ENCODE assay signal across 13 cellular contexts in genomic region chr13:52009985-52010384, GRCh38. TPM values are rescaled to one million over a fixed set of nuclear protein-coding genes. Genes with fewer than 3 reads are reported as not detected.
A peak's percentile ranks its signal among the peaks of the same experiment; 100 is the strongest.
DNase-seq lines count a peak whose midpoint lies in the region; ATAC-seq and TF ChIP-seq lines count a peak whose summit lies in the region.
"Had no signal": no experiment of that assay in that cellular context is flagged by ENCODE, and none has a peak within 500 bp of the region (broad histone marks: within the 10 kb centered on the region; RNA-seq: fewer than 3 reads in every experiment).

No MANE protein-coding gene starts in this region.

- H3K36me3 ChIP-seq in neuronal stem cell (replicated peaks in 1 of 2; ENCODE audit: control insufficient read depth in 2 of 2, insufficient read depth in 2 of 2, low read length in 2 of 2), result peaks cover 0 to 3% of the 10 kb centered on the region in 2 donors
- H3K36me3 ChIP-seq: right atrium auricular region had no signal

- H3K4me1 ChIP-seq in neuronal stem cell (ENCODE audit: control insufficient read depth in 2 of 2, insufficient read depth in 1 of 2, low read depth in 1 of 2, low read length in 2 of 2), result no peaks in the 10 kb centered on the region

- no peak overlapping the region for H4K91ac ChIP-seq in neuronal stem cell (ENCODE audit: low read depth, low read length, poor library complexity)

- no peak overlapping the region for H3K9ac ChIP-seq in neuronal stem cell (ENCODE audit: low read depth, low read length, poor library complexity)

- H2AK5ac ChIP-seq in neuronal stem cell (ENCODE audit: low read depth, low read length), result no peak overlapping the region

- H3K27me3 ChIP-seq in neuronal stem cell (ENCODE audit: control insufficient read depth in 3 of 3, insufficient read depth in 3 of 3, low read depth in 1 of 3, low read length in 3 of 3), result peaks cover 2 to 54% (median 7%) of the 10 kb centered on the region in 3 experiments
- H3K27me3 ChIP-seq: right atrium auricular region had no signal

- H3K9me3 ChIP-seq in T-helper 17 cell (ENCODE audit: control insufficient read depth, low read length, poor library complexity, severe bottlenecking) (no peaks in the 10 kb centered on the region), neuronal stem cell (replicated peaks in 1 of 2; ENCODE audit: control insufficient read depth in 2 of 2, insufficient read depth in 1 of 2, low read depth in 1 of 2, low read length in 2 of 2) (no peaks in the 10 kb centered on the region)
- H3K9me3 ChIP-seq: right atrium auricular region had no signal

- H3K79me1 ChIP-seq in neuronal stem cell (ENCODE audit: low read depth, low read length), result no peaks in the 10 kb centered on the region

- no peaks in the 10 kb centered on the region for H3K36me3 Mint-ChIP-seq in activated CD8-positive, alpha-beta memory T cell treated with anti-CD3 and anti-CD28 coated beads, Interleukin-2, amount 10 ng/mL, durations not matched to agents 7 days and 5 days
- H3K36me3 Mint-ChIP-seq in T-helper 17 cell (ENCODE audit: low read depth) (peaks cover 7% of the 10 kb centered on the region), immature natural killer cell (no peaks in the 10 kb centered on the region), progenitor cell of endocrine pancreas (ENCODE audit: insufficient read depth) (peaks cover 12% of the 10 kb centered on the region)

- no peak overlapping the region for H3K14ac ChIP-seq in neuronal stem cell (ENCODE audit: low read length)

- H3K27ac Mint-ChIP-seq in activated CD8-positive, alpha-beta memory T cell treated with anti-CD3 and anti-CD28 coated beads, Interleukin-2, amount 10 ng/mL, durations not matched to agents 7 days and 5 days, result no peak overlapping the region
- H3K27ac Mint-ChIP-seq in T-helper 17 cell (no peak overlapping the region), immature natural killer cell (no peak overlapping the region), progenitor cell of endocrine pancreas (peak overlapping the region; percentile 26)
- H3K27ac Mint-ChIP-seq: activated CD4-positive, alpha-beta T cell treated with anti-CD3 and anti-CD28 coated beads for 36 hours had no signal

- no peak overlapping the region for H2BK5ac ChIP-seq in neuronal stem cell (ENCODE audit: low read length)

- CTCF ChIA-PET in activated CD8-positive, alpha-beta memory T cell treated with anti-CD3 and anti-CD28 coated beads, Interleukin-2, amount 10 ng/mL, durations not matched to agents 7 days and 5 days (lab: Charles Lee), result interaction anchor here (1.1 kb wide), 1 partner anchor 118 kb away, joined by 3 read pairs; no protein-coding TSS in a partner anchor

- H3K18ac ChIP-seq in neuronal stem cell (ENCODE audit: low read length), result no peak overlapping the region

- ATAC-seq in activated CD8-positive, alpha-beta memory T cell treated with anti-CD3 and anti-CD28 coated beads, Interleukin-2, amount 10 ng/mL, durations not matched to agents 7 days and 5 days, result no peak
- no peak for ATAC-seq in T-helper 17 cell
- no peak for ATAC-seq in GM19467 (IDR thresholded peaks at IDR 0.05; ENCODE audit: unreplicated experiment)
- ATAC-seq: activated CD4-positive, alpha-beta T cell treated with anti-CD3 and anti-CD28 coated beads for 36 hours had no signal

- no peak overlapping the region for H3K23ac ChIP-seq in neuronal stem cell (ENCODE audit: low read depth, low read length, poor library complexity)

- H2BK120ac ChIP-seq in neuronal stem cell (ENCODE audit: low read depth, low read length), result no peak overlapping the region

- H3K27ac ChIP-seq in neuronal stem cell (replicated peaks; ENCODE audit: low read length), result no peak overlapping the region
- H3K27ac ChIP-seq: right atrium auricular region, RWPE1 had no signal

- peak overlapping the region; percentile 7 for H3K4me3 Mint-ChIP-seq in activated CD8-positive, alpha-beta memory T cell treated with anti-CD3 and anti-CD28 coated beads, Interleukin-2, amount 10 ng/mL, durations not matched to agents 7 days and 5 days
- H3K4me3 Mint-ChIP-seq in T-helper 17 cell (peak overlapping the region; percentile 95), immature natural killer cell (peak overlapping the region; percentile 3 to 100 (median 18)), progenitor cell of endocrine pancreas (ENCODE audit: low read depth) (peak overlapping the region; percentile 100)

- DNase-seq in activated CD8-positive, alpha-beta memory T cell treated with anti-CD3 and anti-CD28 coated beads, Interleukin-2, amount 10 ng/mL, durations not matched to agents 7 days and 5 days, result no peak
- DNase-seq in activated CD8-positive, alpha-beta memory T cell treated with anti-CD3 and anti-CD28 coated beads, Interleukin-2, amount 50 U/mL, for 48 hours, result no peak
- DNase-seq in T-helper 17 cell (no peak), immature natural killer cell (no peak), progenitor cell of endocrine pancreas (ENCODE audit: low spot score, unreplicated experiment) (no peak), NCI-H2196 (lab: John Stamatoyannopoulos, UW; ENCODE audit: unreplicated experiment) (no peak), neuronal stem cell (ENCODE audit: low spot score) (no peak)
- DNase-seq: activated CD4-positive, alpha-beta T cell treated with anti-CD3 and anti-CD28 coated beads for 36 hours; effector memory CD4-positive, alpha-beta T cell; NCI-H1092 treated with DMSO at 0.1 percent for 48 hours had no signal

- no peak overlapping the region for H3K4me3 ChIP-seq in neuronal stem cell (ENCODE audit: low read length in 2 of 2)

- TF ChIP-seq CTCF in progenitor cell of endocrine pancreas (IDR thresholded peaks at IDR 0.05; ENCODE audit: unreplicated experiment), result no peak

- H4K8ac ChIP-seq in neuronal stem cell (ENCODE audit: low read depth, low read length), result no peak overlapping the region

- no peak overlapping the region for H2AFZ ChIP-seq in neuronal stem cell (ENCODE audit: low read length)

- no peak overlapping the region for H3K4me2 ChIP-seq in neuronal stem cell (ENCODE audit: insufficient read depth, low read length, poor library complexity, severe bottlenecking)

- H3K4ac ChIP-seq in neuronal stem cell (ENCODE audit: low read length), result no peak overlapping the region

- no peak overlapping the region for H2BK12ac ChIP-seq in neuronal stem cell (ENCODE audit: low read length)

- peaks cover 10% of the 10 kb centered on the region for H3K4me1 Mint-ChIP-seq in activated CD8-positive, alpha-beta memory T cell treated with anti-CD3 and anti-CD28 coated beads, Interleukin-2, amount 10 ng/mL, durations not matched to agents 7 days and 5 days
- peaks cover 15% of the 10 kb centered on the region for H3K4me1 Mint-ChIP-seq in T-helper 17 cell
- peaks cover 16 to 27% of the 10 kb centered on the region in 2 donors for H3K4me1 Mint-ChIP-seq in immature natural killer cell
- H3K4me1 Mint-ChIP-seq in progenitor cell of endocrine pancreas (ENCODE audit: low read depth), result peaks cover 54% of the 10 kb centered on the region

- no peaks in the 10 kb centered on the region for H3K9me3 Mint-ChIP-seq in activated CD8-positive, alpha-beta memory T cell treated with anti-CD3 and anti-CD28 coated beads, Interleukin-2, amount 10 ng/mL, durations not matched to agents 7 days and 5 days (ENCODE audit: low read depth)
- H3K9me3 Mint-ChIP-seq in immature natural killer cell (peaks cover 0 to 1% (median 0%) of the 10 kb centered on the region in 6 donors), progenitor cell of endocrine pancreas (ENCODE audit: low read depth) (no peaks in the 10 kb centered on the region)

- no CpG with 5 or more reads among the region's 4 CpGs for WGBS in neuronal stem cell (ENCODE audit: extremely low coverage in 2 of 2, insufficient read length in 2 of 2, insufficient replicate concordance in 1 of 2), 2 donors

- H2BK15ac ChIP-seq in neuronal stem cell (ENCODE audit: low read length), result no peak overlapping the region

- H3K27me3 Mint-ChIP-seq in activated CD8-positive, alpha-beta memory T cell treated with anti-CD3 and anti-CD28 coated beads, Interleukin-2, amount 10 ng/mL, durations not matched to agents 7 days and 5 days, result peaks cover 39% of the 10 kb centered on the region
- peaks cover 49% of the 10 kb centered on the region for H3K27me3 Mint-ChIP-seq in T-helper 17 cell
- peaks cover 5 to 17% (median 10%) of the 10 kb centered on the region in 3 donors for H3K27me3 Mint-ChIP-seq in immature natural killer cell (ENCODE audit: low read depth in 3 of 3)
- H3K27me3 Mint-ChIP-seq in progenitor cell of endocrine pancreas, result no peaks in the 10 kb centered on the region

RNA-seq across cellular contexts. Expression of gene ATP7B, which starts 1.3 kb away (rescaled TPM):
- total RNA-seq in activated CD8-positive, alpha-beta memory T cell treated with anti-CD3 and anti-CD28 coated beads, Interleukin-2, amount 10 ng/mL, durations not matched to agents 7 days and 5 days, result under 1 TPM; 0.38 to 0.80 TPM
- total RNA-seq in T-helper 17 cell (1 to 10 TPM; 1.1 to 2.3 TPM), progenitor cell of endocrine pancreas (59.4 and 63.2 TPM in 2 replicates)
- under 1 TPM in 1 of 3 donors, not detected in 2; 0.19 TPM for polyA plus RNA-seq in immature natural killer cell
- polyA plus RNA-seq in neuronal stem cell (2013, experiment 1 of 2), result 4.0 TPM
- 4.3 TPM for polyA plus RNA-seq in neuronal stem cell (2013, experiment 2 of 2)

RNA-seq across cellular contexts. Expression of gene ALG11, which starts 2.2 kb away (rescaled TPM):
- total RNA-seq in activated CD8-positive, alpha-beta memory T cell treated with anti-CD3 and anti-CD28 coated beads, Interleukin-2, amount 10 ng/mL, durations not matched to agents 7 days and 5 days, result 10 to 100 TPM; 23.9 to 28.9 TPM
- 10 to 100 TPM; 23.8 to 27.5 TPM for total RNA-seq in T-helper 17 cell
- polyA plus RNA-seq in immature natural killer cell, result 10 to 100 TPM; 15.3 to 39.8 (median 20.1) TPM
- total RNA-seq in progenitor cell of endocrine pancreas, result 39.4 and 45.1 TPM in 2 replicates
- polyA plus RNA-seq in neuronal stem cell (2013, experiment 1 of 2), result 11.8 TPM
- polyA plus RNA-seq in neuronal stem cell (2013, experiment 2 of 2), result 12.4 TPM

RNA-seq across cellular contexts. Expression of gene UTP14C, which starts 14.5 kb away (rescaled TPM):
- total RNA-seq in activated CD8-positive, alpha-beta memory T cell treated with anti-CD3 and anti-CD28 coated beads, Interleukin-2, amount 10 ng/mL, durations not matched to agents 7 days and 5 days, result 10 to 100 TPM in 1 of 2 experiments, 1 to 10 TPM in 1; 8.7 to 11.5 TPM
- total RNA-seq in T-helper 17 cell (1 to 10 TPM; 3.1 to 3.8 TPM), progenitor cell of endocrine pancreas (22.6 and 23.5 TPM in 2 replicates)
- polyA plus RNA-seq in immature natural killer cell, result 1 to 10 TPM; 1.5 to 2.6 (median 2.3) TPM
- 16.2 TPM for polyA plus RNA-seq in neuronal stem cell (2013, experiment 1 of 2)
- polyA plus RNA-seq in neuronal stem cell (2013, experiment 2 of 2), result 15.9 TPM

Comparison
In these comparisons a context has a peak if more than half of its experiments do, and no peak if none do; other contexts are left out.
1. H3K4me3 Mint-ChIP-seq: peak in every context shown above with its lines; median percentile 100 in progenitor cell of endocrine pancreas; 95 in T-helper 17 cell; 18 in immature natural killer cell; 7 in activated CD8-positive, alpha-beta memory T cell treated with anti-CD3 and anti-CD28 coated beads, Interleukin-2, amount 10 ng/mL, durations not matched to agents 7 days and 5 days.
2. RNA of gene ATP7B, which starts 1.3 kb away (total RNA-seq): 59.4 to 63.2 TPM in progenitor cell of endocrine pancreas; 1.1 to 2.3 TPM in T-helper 17 cell and 0.38 to 0.80 TPM in activated CD8-positive, alpha-beta memory T cell treated with anti-CD3 and anti-CD28 coated beads, Interleukin-2, amount 10 ng/mL, durations not matched to agents 7 days and 5 days; every median in the first group is over 10 times any median in the second.